ENCODE assay signal across 29 cellular contexts in genomic region chr13:93283255-93283654, GRCh38. TPM values are rescaled to one million over a fixed set of nuclear protein-coding genes. Genes with fewer than 3 reads are reported as not detected.
"Had no signal": no experiment of that assay in that cellular context is flagged by ENCODE, and none has a peak within 500 bp of the region (broad histone marks: within the 10 kb centered on the region; RNA-seq: fewer than 3 reads in every experiment).

No MANE protein-coding gene starts in this region.

- H3K4me1 Mint-ChIP-seq: activated CD4-positive, alpha-beta memory T cell treated with anti-CD3 and anti-CD28 coated beads, Interleukin-2, amount 10 ng/mL, durations not matched to agents 7 days and 5 days; activated CD4-positive, alpha-beta T cell treated with anti-CD3 and anti-CD28 coated beads, Interleukin-2, amount 10 ng/mL, durations not matched to agents 7 days and 5 days; activated naive CD8-positive, alpha-beta T cell treated with anti-CD3 and anti-CD28 coated beads for 36 hours; activated naive CD8-positive, alpha-beta T cell treated with anti-CD3 and anti-CD28 coated beads, Interleukin-2, amount 50 U/mL, for 24 hours; activated T-helper 17 cell treated with anti-CD3 and anti-CD28 coated beads, Interleukin-2, amount 50 U/mL, for 72 hours had no signal

- H3K4me3 ChIP-seq: adrenal gland, body of pancreas, coronary artery, dorsolateral prefrontal cortex, heart left ventricle had no signal

- H3K36me3 Mint-ChIP-seq: activated naive CD8-positive, alpha-beta T cell treated with anti-CD3 and anti-CD28 coated beads for 36 hours; WTC11 had no signal

- H3K27ac Mint-ChIP-seq: activated CD4-positive, alpha-beta memory T cell treated with anti-CD3 and anti-CD28 coated beads, Interleukin-2, amount 10 ng/mL, durations not matched to agents 7 days and 5 days; activated CD4-positive, alpha-beta T cell treated with anti-CD3 and anti-CD28 coated beads, Interleukin-2, amount 10 ng/mL, durations not matched to agents 7 days and 5 days; activated naive CD8-positive, alpha-beta T cell treated with anti-CD3 and anti-CD28 coated beads for 36 hours; activated naive CD8-positive, alpha-beta T cell treated with anti-CD3 and anti-CD28 coated beads, Interleukin-2, amount 50 U/mL, for 24 hours; activated T-helper 17 cell treated with anti-CD3 and anti-CD28 coated beads, Interleukin-2, amount 50 U/mL, for 72 hours; dendritic cell treated with granulocyte-macrophage colony-stimulating factor and Interleukin-4, amounts not matched to agents 40 ng/mL and 50 ng/mL, for 4 days; endodermal cell; WTC11 had no signal

- H3K9me3 ChIP-seq: adrenal gland, body of pancreas, heart left ventricle had no signal

- H3K4me3 Mint-ChIP-seq: activated CD4-positive, alpha-beta memory T cell treated with anti-CD3 and anti-CD28 coated beads, Interleukin-2, amount 10 ng/mL, durations not matched to agents 7 days and 5 days; activated CD4-positive, alpha-beta T cell treated with anti-CD3 and anti-CD28 coated beads, Interleukin-2, amount 10 ng/mL, durations not matched to agents 7 days and 5 days; activated naive CD8-positive, alpha-beta T cell treated with anti-CD3 and anti-CD28 coated beads for 36 hours; activated naive CD8-positive, alpha-beta T cell treated with anti-CD3 and anti-CD28 coated beads, Interleukin-2, amount 50 U/mL, for 24 hours; activated T-cell treated with anti-CD3 and anti-CD28 coated beads, Interleukin-2, amount 50 U/mL, for 4 hours; activated T-helper 17 cell treated with anti-CD3 and anti-CD28 coated beads, Interleukin-2, amount 50 U/mL, for 72 hours; dendritic cell treated with granulocyte-macrophage colony-stimulating factor and Interleukin-4, amounts not matched to agents 40 ng/mL and 50 ng/mL, for 4 days; endodermal cell; WTC11 had no signal

- H3K27me3 Mint-ChIP-seq: activated CD4-positive, alpha-beta memory T cell treated with anti-CD3 and anti-CD28 coated beads, Interleukin-2, amount 10 ng/mL, durations not matched to agents 7 days and 5 days; activated CD4-positive, alpha-beta T cell treated with anti-CD3 and anti-CD28 coated beads, Interleukin-2, amount 10 ng/mL, durations not matched to agents 7 days and 5 days; activated T-helper 17 cell treated with anti-CD3 and anti-CD28 coated beads, Interleukin-2, amount 50 U/mL, for 72 hours; dendritic cell treated with granulocyte-macrophage colony-stimulating factor and Interleukin-4, amounts not matched to agents 40 ng/mL and 50 ng/mL, for 4 days had no signal

- H3K9me3 Mint-ChIP-seq: activated CD4-positive, alpha-beta memory T cell treated with anti-CD3 and anti-CD28 coated beads, Interleukin-2, amount 10 ng/mL, durations not matched to agents 7 days and 5 days; activated CD4-positive, alpha-beta T cell treated with anti-CD3 and anti-CD28 coated beads, Interleukin-2, amount 10 ng/mL, durations not matched to agents 7 days and 5 days; activated naive CD8-positive, alpha-beta T cell treated with anti-CD3 and anti-CD28 coated beads for 36 hours; activated naive CD8-positive, alpha-beta T cell treated with anti-CD3 and anti-CD28 coated beads, Interleukin-2, amount 50 U/mL, for 24 hours; activated T-cell treated with anti-CD3 and anti-CD28 coated beads, Interleukin-2, amount 50 U/mL, for 4 hours; activated T-helper 17 cell treated with anti-CD3 and anti-CD28 coated beads, Interleukin-2, amount 50 U/mL, for 72 hours; dendritic cell treated with granulocyte-macrophage colony-stimulating factor and Interleukin-4, amounts not matched to agents 40 ng/mL and 50 ng/mL, for 4 days; endodermal cell; WTC11 had no signal

- H3K36me3 ChIP-seq: adrenal gland, heart left ventricle had no signal

- DNase-seq: activated CD4-positive, alpha-beta memory T cell treated with anti-CD3 and anti-CD28 coated beads, Interleukin-2, amount 10 ng/mL, durations not matched to agents 7 days and 5 days; activated CD4-positive, alpha-beta T cell treated with anti-CD3 and anti-CD28 coated beads for 1 hour; activated CD4-positive, alpha-beta T cell treated with anti-CD3 and anti-CD28 coated beads for 4 hours; activated CD4-positive, alpha-beta T cell treated with anti-CD3 and anti-CD28 coated beads, Interleukin-2, amount 10 ng/mL, durations not matched to agents 7 days and 5 days; activated CD4-positive, alpha-beta T cell treated with anti-CD3 and anti-CD28 coated beads, Interleukin-2, amount 50 U/mL, for 4 hours; activated effector memory CD4-positive, alpha-beta T cell treated with Interleukin-2 at 50 U/mL for 16 hours; activated gamma-delta T cell treated with Interleukin-2 at 50 U/mL for 16 hours; activated naive CD4-positive, alpha-beta T cell treated with anti-CD3 and anti-CD28 coated beads, Interleukin-2, amount 50 U/mL, for 16 hours; activated naive CD4-positive, alpha-beta T cell treated with Interleukin-2 at 50 U/mL for 16 hours; activated naive CD8-positive, alpha-beta T cell treated with anti-CD3 and anti-CD28 coated beads for 36 hours; activated naive CD8-positive, alpha-beta T cell treated with anti-CD3 and anti-CD28 coated beads, Interleukin-2, amount 50 U/mL, for 24 hours; activated T-cell treated with anti-CD3 and anti-CD28 coated beads, Interleukin-2, amount 50 U/mL, for 4 hours; adrenal gland; amygdala; aorta; body of pancreas; central memory CD4-positive, alpha-beta T cell; cerebellar nuclear complex; dorsolateral prefrontal cortex; effector memory CD4-positive, alpha-beta T cell; endodermal cell; foreskin fibroblast; heart left ventricle; T-helper 2 cell had no signal

- H3K27ac ChIP-seq: adrenal gland, body of pancreas, coronary artery, dorsolateral prefrontal cortex, heart left ventricle had no signal

RNA-seq across cellular contexts. Expression of gene GPC6, which starts 56.6 kb away (rescaled TPM):
- total RNA-seq: activated CD4-positive, alpha-beta memory T cell treated with anti-CD3 and anti-CD28 coated beads, Interleukin-2, amount 10 ng/mL, durations not matched to agents 7 days and 5 days; activated CD4-positive, alpha-beta T cell treated with anti-CD3 and anti-CD28 coated beads, Interleukin-2, amount 10 ng/mL, durations not matched to agents 7 days and 5 days; activated naive CD8-positive, alpha-beta T cell treated with anti-CD3 and anti-CD28 coated beads for 36 hours; activated T-helper 17 cell treated with anti-CD3 and anti-CD28 coated beads, Interleukin-2, amount 50 U/mL, for 72 hours; T-helper 1 cell treated with Interleukin-12 subunit alpha and Interleukin-12 subunit beta and Interleukin-4 antibody, amounts not matched to agents 30 ng/mL and 1 ng/mL, for 36 hours had no signal
